ENCODE assay signal across 8 cellular contexts in the genomic region with DNA sequence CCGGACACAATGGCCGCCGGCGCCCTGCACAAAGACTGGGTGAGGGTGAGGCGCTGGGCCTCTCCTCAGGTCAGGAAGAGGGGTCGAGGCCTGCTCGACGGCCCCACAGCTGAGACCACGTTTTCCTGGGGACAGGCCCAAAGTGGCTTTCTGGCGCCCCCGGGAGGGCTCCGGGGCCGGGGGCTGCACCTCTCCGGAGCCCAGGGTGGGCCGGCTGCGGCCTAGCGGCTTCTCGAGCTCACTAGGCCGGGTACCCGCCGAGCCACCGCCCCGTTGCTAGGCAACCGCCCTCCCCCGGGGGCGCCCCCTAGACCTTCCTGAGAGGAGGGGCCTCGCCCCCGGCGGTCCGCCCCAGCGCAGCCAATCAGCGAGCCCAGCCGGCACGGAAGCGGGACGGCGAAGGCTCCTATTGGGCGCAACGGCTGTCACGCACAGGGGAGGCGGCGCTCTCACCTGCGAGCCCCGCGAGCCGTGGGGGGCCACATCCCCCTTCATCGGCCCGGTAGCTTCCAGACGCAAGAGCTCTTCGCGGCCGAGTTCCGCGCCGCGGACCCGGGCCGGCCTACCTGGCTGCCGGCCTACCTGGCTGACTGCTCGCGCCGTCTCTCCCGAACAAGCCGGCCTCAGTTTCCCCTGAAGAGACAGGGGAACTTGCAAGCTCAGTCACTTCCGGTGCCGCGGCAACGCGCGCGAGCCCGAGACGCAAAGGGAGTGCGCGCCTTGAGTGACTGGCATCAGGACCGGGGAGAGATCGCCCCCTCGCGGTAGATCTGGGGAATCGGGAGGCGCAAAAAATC. TPM values are rescaled to one million over a fixed set of nuclear protein-coding genes. Genes with fewer than 3 reads are reported as not detected.
A peak's percentile ranks its signal among the peaks of the same experiment; 100 is the strongest.
DNase-seq lines count a peak whose midpoint lies in the region; ATAC-seq, FAIRE-seq and TF ChIP-seq lines count a peak whose summit lies in the region.

No MANE protein-coding gene starts in this region.

- H3K27me3 Mint-ChIP-seq in activated CD8-positive, alpha-beta memory T cell treated with anti-CD3 and anti-CD28 coated beads, Interleukin-2, amount 10 ng/mL, durations not matched to agents 7 days and 5 days = no peaks in the 10 kb centered on the region
- no peaks in the 10 kb centered on the region for H3K27me3 Mint-ChIP-seq in mesothelial cell of epicardium (ENCODE audit: low read depth)

- no peak overlapping the region for H2AFZ ChIP-seq in H1 (ENCODE audit: low read length)

- H3K56ac ChIP-seq in H1 (replicated peaks; ENCODE audit: insufficient read length, low read depth, low read length) = peak overlapping the region; percentile 87

- CTCF ChIA-PET in activated CD8-positive, alpha-beta memory T cell treated with anti-CD3 and anti-CD28 coated beads, Interleukin-2, amount 10 ng/mL, durations not matched to agents 7 days and 5 days (lab: Charles Lee) = interaction anchor here (0.6 to 22.3 kb wide), 41 partner anchors 9 to 386 kb away, joined by 3 to 685 read pairs (median 7); partner anchors contain the start of genes ID1, TM9SF4 and TPX2
- CTCF ChIA-PET in H1 (lab: Charles Lee; ENCODE audit: partially characterized antibody) = interaction anchor here (0.7 to 8.6 kb wide), 56 partner anchors 9 to 1046 kb away, joined by 3 to 151 read pairs (median 6); partner anchors contain the start of gene TPX2

- peaks cover 6 to 38% of the 10 kb centered on the region in 2 experiments for H3K79me2 ChIP-seq in H1 (ENCODE audit: control insufficient read depth in 1 of 2, insufficient read depth in 2 of 2, low read length in 2 of 2)

- peak overlapping the region; percentile 98 for H2BK5ac ChIP-seq in H1 (ENCODE audit: low read depth, low read length)

- peak overlapping the region; percentile 93 for H3K18ac ChIP-seq in H1 (ENCODE audit: extremely low read depth, low read length)

- no peak overlapping the region for H2BK20ac ChIP-seq in H1 (ENCODE audit: low read length)

- no peaks in the 10 kb centered on the region; the same call in 1 of the 2 replicates for H3K79me1 ChIP-seq in H1 (ENCODE audit: low read depth, low read length)

- no peak for TF ChIP-seq EP300 in H1 (IDR thresholded peaks at IDR 0.05; ENCODE audit: borderline replicate concordance in 1 of 2, low read depth in 2 of 2, low read length in 2 of 2)

- TF ChIP-seq CTCF in H1 (IDR thresholded peaks at IDR 0.05; ENCODE audit: control extremely low read depth in 1 of 3, insufficient read depth in 1 of 3, low read depth in 1 of 3, low read length in 3 of 3) (peak; percentile 97 to 99 (median 98)), mesothelial cell of epicardium (IDR thresholded peaks at IDR 0.05; ENCODE audit: unreplicated experiment) (peak; percentile 97)

- peaks cover 38% of the 10 kb centered on the region for H3K36me3 Mint-ChIP-seq in activated CD8-positive, alpha-beta memory T cell treated with anti-CD3 and anti-CD28 coated beads, Interleukin-2, amount 10 ng/mL, durations not matched to agents 7 days and 5 days
- peaks cover 3% of the 10 kb centered on the region for H3K36me3 Mint-ChIP-seq in mesothelial cell of epicardium

- H2BK120ac ChIP-seq in H1 (replicated peaks; ENCODE audit: low read depth, low read length) = peak overlapping the region; percentile 96

- DNase-seq in D341Med (ENCODE audit: low spot score) (peak; percentile 100), HT1080 (ENCODE audit: low read depth) (peak; percentile 97), H1 (ENCODE audit: low read depth in 1 of 2, low spot score in 2 of 2) (peak; percentile 96 to 99), mesothelial cell of epicardium (ENCODE audit: low spot score in 2 of 2, unreplicated experiment in 2 of 2) (peak; percentile 100)
- peak; percentile 99 for DNase-seq in NK-92 treated with Interleukin-12 subunit alpha and Interleukin-12 subunit beta, amount 100 ng/mL, for 24 hours (lab: John Stamatoyannopoulos, UW)
- DNase-seq in activated CD8-positive, alpha-beta memory T cell treated with anti-CD3 and anti-CD28 coated beads, Interleukin-2, amount 10 ng/mL, durations not matched to agents 7 days and 5 days = peak; percentile 99
- DNase-seq in stimulated activated CD8-positive, alpha-beta memory T cell treated with anti-CD3 and anti-CD28 coated beads, Interleukin-15, amount 100 ng/mL, for 4 hours (ENCODE audit: low read depth in 2 of 2) = peak; percentile 97 to 99

- H3K9ac ChIP-seq in H1 (replicated peaks in 1 of 4; ENCODE audit: extremely low read depth in 1 of 4, low read depth in 3 of 4, low read length in 3 of 4) = peak overlapping the region; percentile 79 to 98 (median 90)

- 0 out of 2 replicates have a peak overlapping the region, but pooled peaks have one; percentile 75 for H2AK5ac ChIP-seq in H1 (ENCODE audit: low read depth, low read length)

- H3K14ac ChIP-seq in H1 (ENCODE audit: insufficient read length) = no peak overlapping the region

- H3K9me3 ChIP-seq in H1 (ENCODE audit: insufficient read depth in 2 of 2, low read depth in 1 of 2, low read length in 1 of 2) = no peaks in the 10 kb centered on the region

- peak overlapping the region; percentile 89 for H4K5ac ChIP-seq in H1 (ENCODE audit: insufficient read length, low read depth, low read length)

- H3K27ac ChIP-seq in H1 (ENCODE audit: low read depth, low read length) = peak overlapping the region; percentile 95

- no peak overlapping the region for H2BK12ac ChIP-seq in H1 (ENCODE audit: low read depth, low read length)

- peak overlapping the region; percentile 90 for H3K4me3 Mint-ChIP-seq in activated CD8-positive, alpha-beta memory T cell treated with anti-CD3 and anti-CD28 coated beads, Interleukin-2, amount 10 ng/mL, durations not matched to agents 7 days and 5 days
- H3K4me3 Mint-ChIP-seq in mesothelial cell of epicardium = peak overlapping the region; percentile 82

- POLR2A ChIA-PET in H1 (lab: Charles Lee; ENCODE audit: partially characterized antibody) = interaction anchor here (0.7 to 9.7 kb wide), 23 partner anchors 10 to 386 kb away, joined by 3 to 108 read pairs (median 5); partner anchors contain the start of genes ID1, TM9SF4 and TPX2

- H3K4ac ChIP-seq in H1 (replicated peaks; ENCODE audit: insufficient read length, low read depth, low read length) = peak overlapping the region; percentile 94

- no peak overlapping the region for H2BK15ac ChIP-seq in H1 (ENCODE audit: low read length)

- H3K23ac ChIP-seq in H1 (ENCODE audit: insufficient read length) = no peak overlapping the region

- peak overlapping the region; percentile 48 to 94 (median 70) for H3K4me3 ChIP-seq in H1 (ENCODE audit: extremely low read depth in 1 of 4, insufficient read depth in 2 of 4, low read depth in 3 of 4, low read length in 4 of 4)

- H3K4me1 Mint-ChIP-seq in activated CD8-positive, alpha-beta memory T cell treated with anti-CD3 and anti-CD28 coated beads, Interleukin-2, amount 10 ng/mL, durations not matched to agents 7 days and 5 days = peaks cover 30% of the 10 kb centered on the region
- H3K4me1 Mint-ChIP-seq in mesothelial cell of epicardium = peaks cover 49% of the 10 kb centered on the region

- 2% methylated on average over 78 of the region's 81 CpGs; no CpG with 5 or more reads in 1 of the 2 experiments for WGBS in H1 (ENCODE audit: extremely low coverage in 1 of 2, insufficient coverage in 1 of 2, insufficient read length in 1 of 2, insufficient replicate concordance in 2 of 2, low coverage in 1 of 2, low lambda C conversion rate in 2 of 2, missing lambda C conversion rate in 1 of 2), 2 experiments

- H4K20me1 ChIP-seq in H1 (replicated peaks in 1 of 2; ENCODE audit: control insufficient read depth in 1 of 2, insufficient read depth in 2 of 2, low read length in 2 of 2) = peaks cover 0 to 6% of the 10 kb centered on the region in 2 experiments

- no peak for FAIRE-seq in H1 (lab: Jason Lieb, UNC)

- peak overlapping the region; percentile 97 for H4K91ac ChIP-seq in H1 (replicated peaks; ENCODE audit: insufficient read length, low read length)

- peak; percentile 79 for ATAC-seq in GM21367 (IDR thresholded peaks at IDR 0.05; ENCODE audit: unreplicated experiment)
- ATAC-seq in activated CD8-positive, alpha-beta memory T cell treated with anti-CD3 and anti-CD28 coated beads, Interleukin-2, amount 10 ng/mL, durations not matched to agents 7 days and 5 days = peak; percentile 91

- H3K23me2 ChIP-seq in H1 (ENCODE audit: low read depth, low read length) = peaks cover 4% of the 10 kb centered on the region

- H3K36me3 ChIP-seq in H1 (ENCODE audit: control insufficient read depth in 2 of 4, insufficient read depth in 4 of 4, low read length in 3 of 4) = peaks cover 0 to 12% (median 3%) of the 10 kb centered on the region in 4 experiments; a peak in 4 of 8 replicates

- H3K9me3 Mint-ChIP-seq in activated CD8-positive, alpha-beta memory T cell treated with anti-CD3 and anti-CD28 coated beads, Interleukin-2, amount 10 ng/mL, durations not matched to agents 7 days and 5 days (ENCODE audit: low read depth) = no peaks in the 10 kb centered on the region
- no peaks in the 10 kb centered on the region for H3K9me3 Mint-ChIP-seq in mesothelial cell of epicardium

- peak; percentile 98 to 99 for TF ChIP-seq RAD21 in H1 (IDR thresholded peaks at IDR 0.05 in 1 of 2, conservative IDR thresholded peaks at IDR 0.05 in 1 of 2; ENCODE audit: low read depth in 2 of 2, low read length in 2 of 2)

- peak in 1 of 2 experiments; percentile 89; a peak in 2 of 3 replicates for TF ChIP-seq POLR2A in H1 (IDR thresholded peaks at IDR 0.05; ENCODE audit: control extremely low read depth in 1 of 2, low read depth in 2 of 2, low read length in 2 of 2)

- H4K8ac ChIP-seq in H1 (ENCODE audit: extremely low read depth, insufficient read depth, low read length) = peak overlapping the region; percentile 97

- H3K27ac Mint-ChIP-seq in activated CD8-positive, alpha-beta memory T cell treated with anti-CD3 and anti-CD28 coated beads, Interleukin-2, amount 10 ng/mL, durations not matched to agents 7 days and 5 days = peak overlapping the region; percentile 97
- peak overlapping the region; percentile 98 for H3K27ac Mint-ChIP-seq in mesothelial cell of epicardium

- peaks cover 15 to 37% (median 33%) of the 10 kb centered on the region in 4 experiments for H3K4me1 ChIP-seq in H1 (replicated peaks in 1 of 4; ENCODE audit: control insufficient read depth in 3 of 4, insufficient read depth in 4 of 4, low read length in 3 of 4)

- H3K27me3 ChIP-seq in H1 (replicated peaks in 1 of 4; ENCODE audit: control insufficient read depth in 3 of 4, extremely low read depth in 1 of 4, insufficient read depth in 3 of 4, low read length in 3 of 4) = no peaks in the 10 kb centered on the region

- H3K4me2 ChIP-seq in H1 (ENCODE audit: insufficient read depth in 1 of 2, low read depth in 2 of 2, low read length in 2 of 2) = peak overlapping the region; percentile 84 to 88

RNA-seq across cellular contexts. Expression of gene BCL2L1, which starts 0.8 kb away (rescaled TPM):
- total RNA-seq in HT1080 (2014; rRNA removed; shearing (Covaris generic)) = 120 and 146 TPM in 2 replicates
- 163 and 167 TPM in 2 replicates for polyA plus RNA-seq in HT1080 (2015; cell fraction: cytosol; rRNA removed)
- 93.6 and 93.9 TPM in 2 replicates for polyA plus RNA-seq in HT1080 (2015; cell fraction: nucleus; rRNA removed)
- 100 to 1,000 TPM in 1 of 2 experiments, 10 to 100 TPM in 1; 69.8 to 121 TPM for total RNA-seq in activated CD8-positive, alpha-beta memory T cell treated with anti-CD3 and anti-CD28 coated beads, Interleukin-2, amount 10 ng/mL, durations not matched to agents 7 days and 5 days
- total RNA-seq in H1 (2021; fragmentation: NEBNext Ultra II Directional; extraction: Animal tissue kit (Norgen Biotek cat#: 25700)) = 64.9 and 66.0 TPM in 2 replicates
- 66.1 and 94.4 TPM in 2 replicates for polyA plus RNA-seq in H1 (2011; rRNA removed)
- polyA plus RNA-seq in H1 (2011; cell fraction: cytosol; rRNA removed) = 78.2 TPM
- polyA plus RNA-seq in H1 (2011; cell fraction: nucleus; rRNA removed) = 67.5 TPM
- 69.5 to 76.8 TPM (median 74.9 TPM) in 4 replicates for polyA plus RNA-seq in H1 (2012, experiment 1 of 2)
- 119 TPM for polyA plus RNA-seq in H1 (2012, experiment 2 of 2)
- 36.6 TPM for polyA plus RNA-seq in H1 (2013, experiment 1 of 2)
- 38.8 TPM for polyA plus RNA-seq in H1 (2013, experiment 2 of 2)
- 49.7 and 68.8 TPM in 2 replicates for polyA minus RNA-seq in H1 (2011; rRNA and poly(A)+ RNA removed)
- 46.3 TPM for polyA minus RNA-seq in H1 (2011; cell fraction: cytosol; rRNA and poly(A)+ RNA removed)
- polyA minus RNA-seq in H1 (2011; cell fraction: nucleus; rRNA and poly(A)+ RNA removed) = 57.2 TPM
- total RNA-seq in mesothelial cell of epicardium = 63.2 to 66.6 TPM (median 64.8 TPM) in 3 replicates

RNA-seq across cellular contexts. Expression of gene TPX2, which starts 15.6 kb away (rescaled TPM):
- total RNA-seq in HT1080 (2014; rRNA removed; shearing (Covaris generic)) = 177 and 183 TPM in 2 replicates
- polyA plus RNA-seq in HT1080 (2015; cell fraction: cytosol; rRNA removed) = 121 and 137 TPM in 2 replicates
- polyA plus RNA-seq in HT1080 (2015; cell fraction: nucleus; rRNA removed) = 272 and 278 TPM in 2 replicates
- 100 to 1,000 TPM; 148 to 159 TPM for total RNA-seq in activated CD8-positive, alpha-beta memory T cell treated with anti-CD3 and anti-CD28 coated beads, Interleukin-2, amount 10 ng/mL, durations not matched to agents 7 days and 5 days
- 122 and 125 TPM in 2 replicates for total RNA-seq in H1 (2021; fragmentation: NEBNext Ultra II Directional; extraction: Animal tissue kit (Norgen Biotek cat#: 25700))
- polyA plus RNA-seq in H1 (2011; rRNA removed) = 36.5 and 43.6 TPM in 2 replicates
- 59.8 TPM for polyA plus RNA-seq in H1 (2011; cell fraction: cytosol; rRNA removed)
- polyA plus RNA-seq in H1 (2011; cell fraction: nucleus; rRNA removed) = 51.2 TPM
- 97.2 to 147 TPM (median 112 TPM) in 4 replicates for polyA plus RNA-seq in H1 (2012, experiment 1 of 2)
- 15.4 TPM for polyA plus RNA-seq in H1 (2012, experiment 2 of 2)
- 96.2 TPM for polyA plus RNA-seq in H1 (2013, experiment 1 of 2)
- polyA plus RNA-seq in H1 (2013, experiment 2 of 2) = 91.5 TPM
- polyA minus RNA-seq in H1 (2011; rRNA and poly(A)+ RNA removed) = 68.9 and 76.2 TPM in 2 replicates
- polyA minus RNA-seq in H1 (2011; cell fraction: cytosol; rRNA and poly(A)+ RNA removed) = 54.8 TPM
- 62.2 TPM for polyA minus RNA-seq in H1 (2011; cell fraction: nucleus; rRNA and poly(A)+ RNA removed)
- total RNA-seq in mesothelial cell of epicardium = 36.6 to 39.0 TPM (median 37.5 TPM) in 3 replicates

Comparison
In these comparisons a context has a peak if more than half of its experiments do, and no peak if none do; other contexts are left out.
1. Peak in every context shown above with its lines: DNase-seq, ATAC-seq, H3K4me3 ChIP-seq and H3K27ac ChIP-seq.